ENCODE assay signal across 19 cellular contexts in genomic region chr11:69320756-69321741, GRCh38. TPM values are rescaled to one million over a fixed set of nuclear protein-coding genes. Genes with fewer than 3 reads are reported as not detected.
A peak's percentile ranks its signal among the peaks of the same experiment; 100 is the strongest.
DNase-seq lines count a peak whose midpoint lies in the region; ATAC-seq, FAIRE-seq and TF ChIP-seq lines count a peak whose summit lies in the region.
"Had no signal": no experiment of that assay in that cellular context is flagged by ENCODE, and none has a peak within 500 bp of the region (broad histone marks: within the 10 kb centered on the region; RNA-seq: fewer than 3 reads in every experiment).

No MANE protein-coding gene starts in this region.

- no peak overlapping the region for H3K4me3 ChIP-seq in fibroblast of the aortic adventitia (ENCODE audit: low read depth, low read length)
- H3K4me3 ChIP-seq in thoracic aorta, result no peak overlapping the region
- H3K4me3 ChIP-seq: SK-N-MC, skin epidermis, testis had no signal

- H3K27ac ChIP-seq in thoracic aorta, result peak overlapping the region; percentile 85 to 88
- H3K27ac ChIP-seq: SK-N-MC, testis, WERI-Rb-1 had no signal

- DNase-seq in activated T-cell treated with anti-CD3 and anti-CD28 coated beads, Interleukin-2, amount 50 U/mL, for 24 hours, result peak; percentile 9
- DNase-seq in activated T-cell treated with anti-CD3 and anti-CD28 coated beads for 4 hours (no peak), RCC 7860 (ENCODE audit: low spot score) (peak; percentile 35), fibroblast of the aortic adventitia (ENCODE audit: low read depth) (peak; percentile 30), thoracic aorta (ENCODE audit: low spot score) (no peak), MV-4-11 (lab: John Stamatoyannopoulos, UW) (no peak)
- DNase-seq: anterior cingulate cortex, left cardiac atrium, NCI-H1105 treated with DMSO at 0.1 percent for 48 hours, NCI-H774, testis, WERI-Rb-1 had no signal

- H3K27ac Mint-ChIP-seq in activated T-cell treated with anti-CD3 and anti-CD28 coated beads, Interleukin-2, amount 50 U/mL, for 24 hours, result no peak overlapping the region
- H3K27ac Mint-ChIP-seq: nephron had no signal

- H3K4me1 Mint-ChIP-seq in activated T-cell treated with anti-CD3 and anti-CD28 coated beads, Interleukin-2, amount 50 U/mL, for 24 hours (ENCODE audit: low read depth), result peaks cover 16% of the 10 kb centered on the region

- peaks cover 9 to 22% of the 10 kb centered on the region in 2 donors for H3K4me1 ChIP-seq in thoracic aorta (ENCODE audit: control insufficient read depth in 1 of 2, low read depth in 2 of 2)
- H3K4me1 ChIP-seq: testis had no signal

- H3K9me3 ChIP-seq in thoracic aorta, result no peaks in the 10 kb centered on the region
- H3K9me3 ChIP-seq: testis had no signal

- no peaks in the 10 kb centered on the region for H3K27me3 ChIP-seq in thoracic aorta (replicated peaks; ENCODE audit: insufficient read depth)
- H3K27me3 ChIP-seq: testis had no signal

- H3K27me3 Mint-ChIP-seq in activated T-cell treated with anti-CD3 and anti-CD28 coated beads, Interleukin-2, amount 50 U/mL, for 24 hours, result no peaks in the 10 kb centered on the region

- TF ChIP-seq CTCF in fibroblast of the aortic adventitia (IDR thresholded peaks at IDR 0.05; ENCODE audit: insufficient read depth, low read length), result no peak
- TF ChIP-seq CTCF in thoracic aorta (IDR thresholded peaks at IDR 0.05), result no peak

- no peaks in the 10 kb centered on the region for H3K36me3 ChIP-seq in thoracic aorta
- H3K36me3 ChIP-seq: WERI-Rb-1 had no signal

- FAIRE-seq in RCC 7860 (lab: Jason Lieb, UNC), result no peak
- FAIRE-seq: A204.1, GM12891 had no signal

- no peaks in the 10 kb centered on the region for H3K9me3 Mint-ChIP-seq in activated T-cell treated with anti-CD3 and anti-CD28 coated beads, Interleukin-2, amount 50 U/mL, for 24 hours

- no peak overlapping the region for H3K4me3 Mint-ChIP-seq in activated T-cell treated with anti-CD3 and anti-CD28 coated beads, Interleukin-2, amount 50 U/mL, for 24 hours
- H3K4me3 Mint-ChIP-seq: nephron had no signal

- no peak for ATAC-seq in thoracic aorta (ENCODE audit: insufficient number of reproducible peaks, low FRiP score, low read depth)
- ATAC-seq in HG03378 (IDR thresholded peaks at IDR 0.05; ENCODE audit: unreplicated experiment), result no peak
- ATAC-seq in GM19467 (IDR thresholded peaks at IDR 0.05; ENCODE audit: unreplicated experiment), result no peak

- no peaks in the 10 kb centered on the region for H3K36me3 Mint-ChIP-seq in activated T-cell treated with anti-CD3 and anti-CD28 coated beads, Interleukin-2, amount 50 U/mL, for 24 hours (ENCODE audit: low read depth)

RNA-seq across cellular contexts. Expression of gene MYEOV, which starts 27.1 kb away (rescaled TPM):
- total RNA-seq in fibroblast of the aortic adventitia (ENCODE audit: low replicate concordance), result 7.0 TPM in 1 of 2 replicates, not detected in the other
- total RNA-seq in thoracic aorta, result 1 to 10 TPM; 1.1 to 1.3 TPM

Comparison
In these comparisons a context has a peak if more than half of its experiments do, and no peak if none do; other contexts are left out.
1. DNase-seq: peak in activated T-cell treated with anti-CD3 and anti-CD28 coated beads, Interleukin-2, amount 50 U/mL, for 24 hours (single experiment), RCC 7860 (single experiment) and fibroblast of the aortic adventitia (single experiment); none in activated T-cell treated with anti-CD3 and anti-CD28 coated beads for 4 hours (single experiment), thoracic aorta (single experiment) and MV-4-11 (single experiment).